ENCODE assay signal across 12 cellular contexts in genomic region chr5:168404366-168404765, GRCh38.
DNase-seq lines count a peak whose midpoint lies in the region; ATAC-seq and TF ChIP-seq lines count a peak whose summit lies in the region.
"Had no signal": no experiment of that assay in that cellular context is flagged by ENCODE, and none has a peak within 500 bp of the region (broad histone marks: within the 10 kb centered on the region; RNA-seq: fewer than 3 reads in every experiment).

No MANE protein-coding gene starts in this region.

- peak; percentile 70 for DNase-seq in AG04450 (ENCODE audit: low read depth, low spot score)
- peak; percentile 69 for DNase-seq in NCI-H226
- DNase-seq in endothelial cell (ENCODE audit: low spot score) = no peak
- peak; percentile 95 for DNase-seq in mesenchymal stem cell
- no peak for DNase-seq in NCI-H128 (lab: John Stamatoyannopoulos, UW; ENCODE audit: unreplicated experiment)
- DNase-seq in NCI-H446 (lab: John Stamatoyannopoulos, UW) = no peak
- DNase-seq: stimulated activated CD4-positive, alpha-beta T cell treated with anti-CD3 and anti-CD28 coated beads, Interleukin-4, amount 100 ng/mL, for 1 hour; upper lobe of right lung had no signal

- no peak overlapping the region for H3K23ac ChIP-seq in mesenchymal stem cell (ENCODE audit: low read length in 2 of 2)

- H3K4me2 ChIP-seq in mesenchymal stem cell (ENCODE audit: low read length, poor library complexity, severe bottlenecking) = no peak overlapping the region

- no peak overlapping the region for H2AK5ac ChIP-seq in mesenchymal stem cell (ENCODE audit: low read length, severe bottlenecking)

- H2BK15ac ChIP-seq in mesenchymal stem cell (ENCODE audit: low read depth, poor library complexity, severe bottlenecking) = peak overlapping the region; percentile 93

- H3K9me3 ChIP-seq in AG04450 (ENCODE audit: control insufficient read depth, insufficient read depth, low read length) = no peaks in the 10 kb centered on the region
- no peaks in the 10 kb centered on the region for H3K9me3 ChIP-seq in mesenchymal stem cell (ENCODE audit: control insufficient read depth, low read length)
- H3K9me3 ChIP-seq: upper lobe of right lung had no signal

- no peaks in the 10 kb centered on the region for H3K9me3 Mint-ChIP-seq in endothelial cell (ENCODE audit: unreplicated experiment)
- H3K9me3 Mint-ChIP-seq: activated T-helper 1 cell treated with anti-CD3 and anti-CD28 coated beads, Interleukin-12 subunit alpha, Interleukin-12 subunit beta, Interleukin-2, Interleukin-4 antibody, amounts not matched to agents 30 ng/mL and 10 ng/mL and 1 ng/mL, durations not matched to agents 14 hours and 24 hours and 36 hours had no signal

- H3K27ac Mint-ChIP-seq in endothelial cell (ENCODE audit: unreplicated experiment) = peak overlapping the region; percentile 20
- H3K27ac Mint-ChIP-seq: activated T-helper 1 cell treated with anti-CD3 and anti-CD28 coated beads, Interleukin-12 subunit alpha, Interleukin-12 subunit beta, Interleukin-2, Interleukin-4 antibody, amounts not matched to agents 30 ng/mL and 10 ng/mL and 1 ng/mL, durations not matched to agents 14 hours and 24 hours and 36 hours had no signal

- WGBS in mesenchymal stem cell = 16% methylated on average over 12 of the region's 12 CpGs

- no peak for ATAC-seq in GM21528 (IDR thresholded peaks at IDR 0.05; ENCODE audit: low FRiP score, unreplicated experiment)
- no peak for ATAC-seq in HG02571 (IDR thresholded peaks at IDR 0.05; ENCODE audit: unreplicated experiment)
- ATAC-seq: upper lobe of right lung had no signal

- H3K4ac ChIP-seq in mesenchymal stem cell (ENCODE audit: low read depth in 1 of 2, low read length in 2 of 2) = no peak overlapping the region

- H3K4me1 ChIP-seq in mesenchymal stem cell (ENCODE audit: control insufficient read depth, insufficient read depth, low read depth, low read length) = peaks cover 14% of the 10 kb centered on the region
- H3K4me1 ChIP-seq: upper lobe of right lung had no signal

- H3K4me1 Mint-ChIP-seq in endothelial cell (ENCODE audit: unreplicated experiment) = peaks cover 10% of the 10 kb centered on the region

- POLR2A ChIA-PET in AG04450 (lab: Yijun Ruan, JAX) = no interaction called here

- peaks cover 6% of the 10 kb centered on the region for H3K27me3 Mint-ChIP-seq in endothelial cell (ENCODE audit: unreplicated experiment)

- no peak overlapping the region for H3K14ac ChIP-seq in mesenchymal stem cell (ENCODE audit: low read length in 2 of 2)

- peak overlapping the region in 1 of 2 experiments; percentile 80 for H3K18ac ChIP-seq in mesenchymal stem cell (ENCODE audit: low read depth in 1 of 2, low read length in 2 of 2)

- H3K27ac ChIP-seq in AG04450 (ENCODE audit: low read depth, low read length) (peak overlapping the region; percentile 61), mesenchymal stem cell (ENCODE audit: low read length, poor library complexity, severe bottlenecking) (peak overlapping the region; percentile 24)
- H3K27ac ChIP-seq: C4-2B, upper lobe of right lung had no signal

- H3K9ac ChIP-seq in mesenchymal stem cell (ENCODE audit: low read length) = no peak overlapping the region

- H3K79me1 ChIP-seq in mesenchymal stem cell (replicated peaks; ENCODE audit: low read length, poor library complexity, severe bottlenecking) = no peaks in the 10 kb centered on the region

- no peak overlapping the region for H2BK12ac ChIP-seq in mesenchymal stem cell (ENCODE audit: low read length in 2 of 2)

- H3K27me3 ChIP-seq in AG04450 (ENCODE audit: control insufficient read depth, insufficient read depth, low read length) = no peaks in the 10 kb centered on the region
- H3K27me3 ChIP-seq in mesenchymal stem cell (ENCODE audit: control insufficient read depth in 1 of 2, insufficient read depth in 1 of 2, low read length in 2 of 2) = no peaks in the 10 kb centered on the region
- H3K27me3 ChIP-seq: upper lobe of right lung had no signal

- H3K36me3 Mint-ChIP-seq in endothelial cell (ENCODE audit: low read depth, unreplicated experiment) = no peaks in the 10 kb centered on the region

- no peak overlapping the region for H2BK120ac ChIP-seq in mesenchymal stem cell (ENCODE audit: low read depth, low read length)

- TF ChIP-seq CTCF in AG04450 (IDR thresholded peaks at IDR 0.05; ENCODE audit: low read depth, low read length) = no peak; the same call in 1 of the 2 replicates
- no peak for TF ChIP-seq CTCF in endothelial cell (IDR thresholded peaks at IDR 0.05; ENCODE audit: unreplicated experiment)

- no peak overlapping the region for H2AFZ ChIP-seq in mesenchymal stem cell (ENCODE audit: low read depth, low read length)

- H2BK5ac ChIP-seq in mesenchymal stem cell (ENCODE audit: low read depth, low read length, poor library complexity, severe bottlenecking) = no peak overlapping the region

- CTCF ChIA-PET in AG04450 (lab: Charles Lee) = interaction anchor here (0.6 to 1.4 kb wide), 5 partner anchors 59 to 1177 kb away, joined by 3 to 5 read pairs (median 3); no protein-coding TSS in a partner anchor

- peak overlapping the region; percentile 46 for H4K8ac ChIP-seq in mesenchymal stem cell (ENCODE audit: low read length)

- no peak overlapping the region for H3K4me3 ChIP-seq in AG04450 (ENCODE audit: low read depth, low read length)
- no peak overlapping the region for H3K4me3 ChIP-seq in mesenchymal stem cell (ENCODE audit: insufficient read depth in 1 of 2, low read depth in 1 of 2, low read length in 2 of 2)
- H3K4me3 ChIP-seq: upper lobe of right lung had no signal

- no peak overlapping the region for H3K4me3 Mint-ChIP-seq in endothelial cell (ENCODE audit: unreplicated experiment)
- H3K4me3 Mint-ChIP-seq: activated T-helper 1 cell treated with anti-CD3 and anti-CD28 coated beads, Interleukin-12 subunit alpha, Interleukin-12 subunit beta, Interleukin-2, Interleukin-4 antibody, amounts not matched to agents 30 ng/mL and 10 ng/mL and 1 ng/mL, durations not matched to agents 14 hours and 24 hours and 36 hours had no signal

- H4K91ac ChIP-seq in mesenchymal stem cell (ENCODE audit: low read length) = no peak overlapping the region

- peaks cover 0 to 9% of the 10 kb centered on the region in 2 experiments for H3K36me3 ChIP-seq in mesenchymal stem cell (ENCODE audit: control insufficient read depth in 1 of 2, insufficient read depth in 2 of 2, low read depth in 1 of 2, low read length in 2 of 2)

Comparison
In these comparisons a context has a peak if more than half of its experiments do, and no peak if none do; other contexts are left out.
1. DNase-seq: peak in AG04450 (single experiment), NCI-H226 (single experiment) and mesenchymal stem cell (single experiment); none in endothelial cell (single experiment), NCI-H128 (single experiment) and NCI-H446 (0 of 2).